In genomic region chr10:36703179-36703578, GRCh38 we compare ENCODE assay signal across 18 cellular contexts.
A peak's percentile ranks its signal among the peaks of the same experiment; 100 is the strongest.
DNase-seq lines count a peak whose midpoint lies in the region; ATAC-seq and TF ChIP-seq lines count a peak whose summit lies in the region.
"Had no signal": no experiment of that assay in that cellular context is flagged by ENCODE, and none has a peak within 500 bp of the region (broad histone marks: within the 10 kb centered on the region; RNA-seq: fewer than 3 reads in every experiment).

No MANE protein-coding gene starts in this region.

- H3K27ac ChIP-seq in thoracic aorta (no peak overlapping the region), upper lobe of right lung (no peak overlapping the region)
- H3K27ac ChIP-seq: A549, BLaER1 had no signal

- H3K27me3 ChIP-seq in adipocyte (replicated peaks; ENCODE audit: control insufficient read depth, insufficient read depth, low read length) (no peaks in the 10 kb centered on the region), thoracic aorta (replicated peaks; ENCODE audit: insufficient read depth) (no peaks in the 10 kb centered on the region), upper lobe of right lung (no peaks in the 10 kb centered on the region)
- H3K27me3 ChIP-seq: BLaER1 had no signal

- DNase-seq in DMS114 treated with DMSO at 0.1 percent for 48 hours (lab: John Stamatoyannopoulos, UW; ENCODE audit: unreplicated experiment) (peak; percentile 96), adipocyte (ENCODE audit: low read depth) (peak; percentile 7), medulla oblongata (ENCODE audit: extremely low spot score) (peak; percentile 19), thoracic aorta (ENCODE audit: low spot score) (no peak), upper lobe of right lung (no peak)
- DNase-seq in activated CD4-positive, alpha-beta T cell treated with anti-CD3 and anti-CD28 coated beads for 48 hours = no peak
- DNase-seq: AML-193; CD4-positive, alpha-beta memory T cell; DMS53; DND-41; EL; H9; IMR-90 had no signal

- no peak overlapping the region for H3K9ac ChIP-seq in adipocyte (ENCODE audit: low read length)
- H3K9ac ChIP-seq: BLaER1 had no signal

- no peaks in the 10 kb centered on the region for H3K4me1 ChIP-seq in adipocyte (ENCODE audit: control insufficient read depth, insufficient read depth, low read length)
- H3K4me1 ChIP-seq in thoracic aorta (ENCODE audit: control insufficient read depth in 1 of 2, low read depth in 2 of 2) = peaks cover 0 to 5% of the 10 kb centered on the region in 2 donors
- H3K4me1 ChIP-seq in upper lobe of right lung = no peaks in the 10 kb centered on the region
- H3K4me1 ChIP-seq: A549, BLaER1 had no signal

- H3K4me3 ChIP-seq in adipocyte (ENCODE audit: low read length) = no peak overlapping the region
- H3K4me3 ChIP-seq in thoracic aorta = peak overlapping the region; percentile 23
- H3K4me3 ChIP-seq in upper lobe of right lung = no peak overlapping the region
- H3K4me3 ChIP-seq: A549, BLaER1, GM12878, K562 had no signal

- TF ChIP-seq CTCF in thoracic aorta (IDR thresholded peaks at IDR 0.05) (no peak), upper lobe of right lung (IDR thresholded peaks at IDR 0.05) (no peak)

- H3K36me3 ChIP-seq in adipocyte (ENCODE audit: control insufficient read depth, insufficient read depth, low read length, severe bottlenecking) (no peaks in the 10 kb centered on the region), thoracic aorta (no peaks in the 10 kb centered on the region), upper lobe of right lung (no peaks in the 10 kb centered on the region)
- H3K36me3 ChIP-seq: BLaER1 had no signal

- H3K9me3 ChIP-seq in adipocyte (ENCODE audit: control insufficient read depth, low read length) (peaks cover 12% of the 10 kb centered on the region), thoracic aorta (no peaks in the 10 kb centered on the region), upper lobe of right lung (no peaks in the 10 kb centered on the region)
- H3K9me3 ChIP-seq: BLaER1 had no signal

- intact Hi-C loops in upper lobe of right lung (cut with DNase I) = no loop called here

- ATAC-seq in thoracic aorta (ENCODE audit: insufficient number of reproducible peaks, low FRiP score, low read depth) = no peak
- no peak for ATAC-seq in upper lobe of right lung
- no peak for ATAC-seq in HG02678 (IDR thresholded peaks at IDR 0.05; ENCODE audit: unreplicated experiment)
- ATAC-seq: A549, GM12878, K562 had no signal

Comparison
In these comparisons a context has a peak if more than half of its experiments do, and no peak if none do; other contexts are left out.
1. DNase-seq: peak in DMS114 treated with DMSO at 0.1 percent for 48 hours (single experiment), adipocyte (single experiment) and medulla oblongata (single experiment); none in thoracic aorta (single experiment), upper lobe of right lung (single experiment) and activated CD4-positive, alpha-beta T cell treated with anti-CD3 and anti-CD28 coated beads for 48 hours (single experiment).